ENCODE assay signal across 1 cellular context in genomic region chr12:75981247-75981646, GRCh38.
TF ChIP-seq lines count a peak whose summit lies in the region.

No MANE protein-coding gene starts in this region.

TF ChIP-seq in HepG2, 621 proteins besides CTCF, POLR2A, EP300 and RAD21:
- TF ChIP-seq HNRNPK (IDR thresholded peaks at IDR 0.05; ENCODE audit: low read depth, low read length, poor library complexity, severe bottlenecking) (peak; percentile 44), THYN1 (CRISPR knock-in tag; IDR thresholded peaks at IDR 0.05; ENCODE audit: borderline replicate concordance, low read depth) (no peak), YY1 (IDR thresholded peaks at IDR 0.05; ENCODE audit: insufficient read depth, insufficient replicate concordance, low read depth, low read length) (no peak), ZNF253 (CRISPR knock-in tag; IDR thresholded peaks at IDR 0.05; ENCODE audit: borderline replicate concordance) (no peak), RBFOX2 (IDR thresholded peaks at IDR 0.05; ENCODE audit: low read depth, low read length) (no peak)
TF ChIP-seq in HepG2: peak in this region for 1.
